In genomic region chr7:46710927-46711326, GRCh38 we compare ENCODE assay signal across 20 cellular contexts.
DNase-seq lines count a peak whose midpoint lies in the region; ATAC-seq and TF ChIP-seq lines count a peak whose summit lies in the region.
"Had no signal": no experiment of that assay in that cellular context is flagged by ENCODE, and none has a peak within 500 bp of the region (broad histone marks: within the 10 kb centered on the region; RNA-seq: fewer than 3 reads in every experiment).

No MANE protein-coding gene starts in this region.

- H2AFZ ChIP-seq in osteoblast (ENCODE audit: low read length) (peak overlapping the region; percentile 14), MM.1S (ENCODE audit: low read length) (no peak overlapping the region)

- H3K79me2 ChIP-seq in osteoblast (ENCODE audit: insufficient read depth, low read length) = no peaks in the 10 kb centered on the region
- no peaks in the 10 kb centered on the region for H3K79me2 ChIP-seq in MM.1S (ENCODE audit: low read length)

- ATAC-seq in GM19324 (IDR thresholded peaks at IDR 0.05; ENCODE audit: low FRiP score, unreplicated experiment) = no peak
- no peak for ATAC-seq in SK-N-SH treated with all-trans-retinoic acid at 6 μM for 48 hours
- ATAC-seq: foreskin keratinocyte, psoas muscle had no signal

- peak overlapping the region in 7 of 11 experiments; percentile 5 to 64 (median 51); a peak in 11 of 22 replicates for H3K27ac ChIP-seq in BLaER1 treated with 17β-estradiol and CSF1 and Interleukin-3, amounts not matched to agents 10 nM and 100 nM
- H3K27ac ChIP-seq in osteoblast (ENCODE audit: low read depth, low read length) (no peak overlapping the region), sigmoid colon (peak overlapping the region in 1 of 4 donors; percentile 9), MM.1S (ENCODE audit: low read length) (no peak overlapping the region)
- H3K27ac ChIP-seq: foreskin keratinocyte, psoas muscle, suprapubic skin, vagina had no signal

- DNase-seq in NOMO-1 treated with DMSO at 0.1 percent for 48 hours (lab: John Stamatoyannopoulos, UW; ENCODE audit: unreplicated experiment) (peak; percentile 66), fibroblast of mammary gland (ENCODE audit: low read depth) (peak; percentile 16), osteoblast (ENCODE audit: insufficient read length, low spot score, missing footprints) (no peak), sigmoid colon (no peak), MM.1S (no peak)
- DNase-seq: activated CD4-positive, alpha-beta T cell treated with anti-CD3 and anti-CD28 coated beads, Interleukin-2, amount 50 U/mL, for 48 hours; activated naive CD4-positive, alpha-beta T cell; DMS79 treated with DMSO at 0.1 percent for 48 hours; NCI-H2029 treated with DMSO at 0.1 percent for 48 hours; NCI-H510A; NK-92 treated with Interleukin-12 subunit alpha and Interleukin-12 subunit beta, amount 100 ng/mL, for 24 hours; psoas muscle; SHP77 treated with DMSO at 0.1 percent for 48 hours; T-helper 1 cell had no signal

- H3K9me3 ChIP-seq in BLaER1 treated with 17β-estradiol and CSF1 and Interleukin-3, amounts not matched to agents 10 nM and 100 nM (replicated peaks in 1 of 11) = peaks cover 0 to 3% (median 0%) of the 10 kb centered on the region in 11 experiments; a peak in 1 of 22 replicates
- H3K9me3 ChIP-seq in osteoblast (ENCODE audit: low read depth, low read length) (no peaks in the 10 kb centered on the region), sigmoid colon (no peaks in the 10 kb centered on the region), MM.1S (replicated peaks; ENCODE audit: insufficient read depth, low read length) (no peaks in the 10 kb centered on the region)
- H3K9me3 ChIP-seq: psoas muscle, suprapubic skin, vagina had no signal

- no peaks in the 10 kb centered on the region for H3K9me2 ChIP-seq in MM.1S (replicated peaks; ENCODE audit: insufficient read depth, low read length)

- intact Hi-C loops in sigmoid colon (cut with DNase I) = no loop called here

- H3F3A ChIP-seq in MM.1S (ENCODE audit: insufficient read depth, low read length) = no peaks in the 10 kb centered on the region

- no peak overlapping the region; a peak in 1 of 20 replicates for H3K4me3 ChIP-seq in BLaER1 treated with 17β-estradiol and CSF1 and Interleukin-3, amounts not matched to agents 10 nM and 100 nM
- H3K4me3 ChIP-seq in fibroblast of mammary gland (ENCODE audit: control insufficient read depth, low read depth, low read length) (no peak overlapping the region), osteoblast (ENCODE audit: insufficient read depth, low read length) (no peak overlapping the region), sigmoid colon (no peak overlapping the region), MM.1S (ENCODE audit: low read length) (no peak overlapping the region)
- H3K4me3 ChIP-seq: psoas muscle, suprapubic skin, vagina had no signal

- H4K20me1 ChIP-seq in BLaER1 treated with 17β-estradiol and CSF1 and Interleukin-3, amounts not matched to agents 10 nM and 100 nM = no peaks in the 10 kb centered on the region
- H4K20me1 ChIP-seq in osteoblast (ENCODE audit: insufficient read depth, low read length) (no peaks in the 10 kb centered on the region), MM.1S (ENCODE audit: insufficient read depth, low read length) (no peaks in the 10 kb centered on the region)

- WGBS in sigmoid colon, 2 donors = 45 to 69% methylated on average over 1 of the region's 1 CpG

- TF ChIP-seq CTCF in fibroblast of mammary gland (conservative IDR thresholded peaks at IDR 0.05; ENCODE audit: control insufficient read depth, insufficient read depth, low read depth, low read length) (no peak), osteoblast (IDR thresholded peaks at IDR 0.05; ENCODE audit: extremely low read depth, low read depth, low read length) (no peak), sigmoid colon (IDR thresholded peaks at IDR 0.05) (no peak), MM.1S (IDR thresholded peaks at IDR 0.05; ENCODE audit: low read length) (no peak)

- TF ChIP-seq POLR2A in sigmoid colon (IDR thresholded peaks at IDR 0.05) = no peak

- H3K36me3 ChIP-seq in BLaER1 treated with 17β-estradiol and CSF1 and Interleukin-3, amounts not matched to agents 10 nM and 100 nM = no peaks in the 10 kb centered on the region
- H3K36me3 ChIP-seq in osteoblast (ENCODE audit: insufficient read depth, low read length) (no peaks in the 10 kb centered on the region), sigmoid colon (no peaks in the 10 kb centered on the region), MM.1S (replicated peaks; ENCODE audit: insufficient read depth, low read length) (no peaks in the 10 kb centered on the region)
- H3K36me3 ChIP-seq: suprapubic skin, vagina had no signal

- no peaks in the 10 kb centered on the region for H3K27me3 ChIP-seq in BLaER1 treated with 17β-estradiol and CSF1 and Interleukin-3, amounts not matched to agents 10 nM and 100 nM
- H3K27me3 ChIP-seq in osteoblast (ENCODE audit: insufficient read depth, low read length) (no peaks in the 10 kb centered on the region), sigmoid colon (no peaks in the 10 kb centered on the region), MM.1S (replicated peaks; ENCODE audit: insufficient read depth, low read length) (no peaks in the 10 kb centered on the region)
- H3K27me3 ChIP-seq: foreskin keratinocyte, suprapubic skin, vagina had no signal

- no peak for TF ChIP-seq EP300 in sigmoid colon (IDR thresholded peaks at IDR 0.05)

- H3K4me1 ChIP-seq in BLaER1 treated with 17β-estradiol and CSF1 and Interleukin-3, amounts not matched to agents 10 nM and 100 nM = peaks cover 0 to 31% (median 7%) of the 10 kb centered on the region in 10 experiments; a peak in 12 of 20 replicates
- peaks cover 4% of the 10 kb centered on the region for H3K4me1 ChIP-seq in osteoblast (ENCODE audit: insufficient read depth, low read length)
- peaks cover 0 to 3% (median 1%) of the 10 kb centered on the region in 4 donors for H3K4me1 ChIP-seq in sigmoid colon
- H3K4me1 ChIP-seq in MM.1S (ENCODE audit: low read length) = 0 out of 2 replicates have a peak, but pooled peaks cover 4% of the 10 kb centered on the region
- H3K4me1 ChIP-seq: foreskin keratinocyte, psoas muscle had no signal

- H3K4me2 ChIP-seq in BLaER1 treated with 17β-estradiol and CSF1 and Interleukin-3, amounts not matched to agents 10 nM and 100 nM = peak overlapping the region in 7 of 11 experiments; percentile 21 to 74 (median 68); a peak in 14 of 22 replicates
- no peak overlapping the region for H3K4me2 ChIP-seq in osteoblast (ENCODE audit: insufficient read depth, low read length)
- H3K4me2 ChIP-seq in MM.1S (ENCODE audit: low read depth, low read length) = no peak overlapping the region

- peak overlapping the region in 2 of 11 experiments; percentile 1 to 41; a peak in 2 of 22 replicates for H3K9ac ChIP-seq in BLaER1 treated with 17β-estradiol and CSF1 and Interleukin-3, amounts not matched to agents 10 nM and 100 nM
- H3K9ac ChIP-seq in MM.1S (ENCODE audit: low read length) = no peak overlapping the region

TF ChIP-seq in SK-N-SH treated with all-trans-retinoic acid at 6 μM for 48 hours, 23 proteins besides CTCF, POLR2A, EP300 and RAD21 (continues in another document):
- TF ChIP-seq PPARA (CRISPR knock-in tag; IDR thresholded peaks at IDR 0.05; ENCODE audit: borderline replicate concordance) (no peak), SNAI2 (CRISPR knock-in tag; IDR thresholded peaks at IDR 0.05) (no peak), ZFP30 (CRISPR knock-in tag; IDR thresholded peaks at IDR 0.05) (no peak), OSR1 (CRISPR knock-in tag; IDR thresholded peaks at IDR 0.05) (no peak), ZFP3 (CRISPR knock-in tag; IDR thresholded peaks at IDR 0.05) (no peak), BACH2 (CRISPR knock-in tag; IDR thresholded peaks at IDR 0.05; ENCODE audit: borderline replicate concordance) (no peak), ZC3H10 (CRISPR knock-in tag; IDR thresholded peaks at IDR 0.05) (no peak), ZNF565 (CRISPR knock-in tag; conservative IDR thresholded peaks at IDR 0.05; ENCODE audit: low read depth) (no peak), TCF4 (CRISPR knock-in tag; IDR thresholded peaks at IDR 0.05; ENCODE audit: borderline replicate concordance) (no peak), CSDC2 (CRISPR knock-in tag; IDR thresholded peaks at IDR 0.05) (no peak), TSHZ2 (CRISPR knock-in tag; IDR thresholded peaks at IDR 0.05) (no peak), RARB (CRISPR knock-in tag; IDR thresholded peaks at IDR 0.05) (no peak), ESRRG (CRISPR knock-in tag; IDR thresholded peaks at IDR 0.05) (no peak), ZNF70 (CRISPR knock-in tag; IDR thresholded peaks at IDR 0.05) (no peak), TOX (CRISPR knock-in tag; IDR thresholded peaks at IDR 0.05; ENCODE audit: borderline replicate concordance) (no peak)

Comparison
In these comparisons a context has a peak if more than half of its experiments do, and no peak if none do; other contexts are left out.
1. H3K27ac ChIP-seq: peak in BLaER1 treated with 17β-estradiol and CSF1 and Interleukin-3, amounts not matched to agents 10 nM and 100 nM (7 of 11); none in osteoblast (single experiment) and MM.1S (single experiment).
2. H3K4me2 ChIP-seq: peak in BLaER1 treated with 17β-estradiol and CSF1 and Interleukin-3, amounts not matched to agents 10 nM and 100 nM (7 of 11); none in osteoblast (single experiment) and MM.1S (single experiment).
3. DNase-seq: peak in NOMO-1 treated with DMSO at 0.1 percent for 48 hours (single experiment) and fibroblast of mammary gland (single experiment); none in osteoblast (single experiment), sigmoid colon (single experiment) and MM.1S (single experiment).